In genomic region chr1:143884532-143884931, GRCh38 we compare ENCODE assay signal across 8 cellular contexts.
DNase-seq lines count a peak whose midpoint lies in the region; ATAC-seq and TF ChIP-seq lines count a peak whose summit lies in the region.
"Not testable (repeated sequence)": the region's sequence is repeated elsewhere in the genome, so short reads cannot be mapped to it uniquely, and the experiment has no call there.

No MANE protein-coding gene starts in this region.

- H3K9me3 ChIP-seq in AG04450 (ENCODE audit: control insufficient read depth, insufficient read depth, low read length); right lobe of liver: not testable (repeated sequence)

- TF ChIP-seq POLR2A in right lobe of liver (IDR thresholded peaks at IDR 0.05), result not testable (repeated sequence)

- CTCF ChIA-PET in AG04450 (lab: Charles Lee); activated CD8-positive, alpha-beta memory T cell treated with anti-CD3 and anti-CD28 coated beads, Interleukin-2, amount 10 ng/mL, durations not matched to agents 7 days and 5 days (lab: Charles Lee): not testable (repeated sequence)

- not testable (repeated sequence) for H3K27me3 ChIP-seq in AG04450 (ENCODE audit: control insufficient read depth, insufficient read depth, low read length); right lobe of liver

- H3K27ac Mint-ChIP-seq in activated CD8-positive, alpha-beta memory T cell treated with anti-CD3 and anti-CD28 coated beads, Interleukin-2, amount 10 ng/mL, durations not matched to agents 7 days and 5 days, result not testable (repeated sequence)

- H3K4me3 Mint-ChIP-seq in activated CD8-positive, alpha-beta memory T cell treated with anti-CD3 and anti-CD28 coated beads, Interleukin-2, amount 10 ng/mL, durations not matched to agents 7 days and 5 days, result not testable (repeated sequence)

- intact Hi-C loops in right lobe of liver (cut with DNase I), result not testable (repeated sequence)

- WGBS in right lobe of liver (ENCODE audit: insufficient coverage, low coverage, low lambda C conversion rate, missing lambda C conversion rate), result no CpG with 5 or more reads among the region's 38 CpGs

- POLR2A ChIA-PET in AG04450 (lab: Yijun Ruan, JAX), result not testable (repeated sequence)

- H3K27ac ChIP-seq in AG04450 (ENCODE audit: low read depth, low read length); right lobe of liver: not testable (repeated sequence)

- not testable (repeated sequence) for H3K9me3 Mint-ChIP-seq in activated CD8-positive, alpha-beta memory T cell treated with anti-CD3 and anti-CD28 coated beads, Interleukin-2, amount 10 ng/mL, durations not matched to agents 7 days and 5 days (ENCODE audit: low read depth)

- H3K4me3 ChIP-seq in AG04450 (ENCODE audit: low read depth, low read length); right lobe of liver: not testable (repeated sequence)

- H3K36me3 ChIP-seq in right lobe of liver, result not testable (repeated sequence)

- ATAC-seq in GM19395 (IDR thresholded peaks at IDR 0.05; ENCODE audit: unreplicated experiment), result peak; percentile 85
- peak; percentile 87 for ATAC-seq in HG02870 (IDR thresholded peaks at IDR 0.05; ENCODE audit: unreplicated experiment)
- peak; percentile 81 for ATAC-seq in activated CD8-positive, alpha-beta memory T cell treated with anti-CD3 and anti-CD28 coated beads, Interleukin-2, amount 10 ng/mL, durations not matched to agents 7 days and 5 days
- peak; percentile 91 to 94 (median 94) for ATAC-seq in right lobe of liver

- not testable (repeated sequence) for H3K27me3 Mint-ChIP-seq in activated CD8-positive, alpha-beta memory T cell treated with anti-CD3 and anti-CD28 coated beads, Interleukin-2, amount 10 ng/mL, durations not matched to agents 7 days and 5 days

- DNase-seq in AG04450 (ENCODE audit: low read depth, low spot score); activated CD8-positive, alpha-beta memory T cell treated with anti-CD3 and anti-CD28 coated beads, Interleukin-2, amount 10 ng/mL, durations not matched to agents 7 days and 5 days: not testable (repeated sequence)
- DNase-seq in central memory CD4-positive, alpha-beta T cell, result peak; percentile 12
- peak in 2 of 3 donors; percentile 11 to 45 for DNase-seq in right lobe of liver
- peak; percentile 26 to 31 for DNase-seq in stimulated activated CD4-positive, alpha-beta T cell treated with anti-CD3 and anti-CD28 coated beads, Interleukin-1b, Interleukin-23, amount 100 ng/mL, for 4 hours (ENCODE audit: low read depth in 2 of 2)

- not testable (repeated sequence) for H3K4me1 ChIP-seq in right lobe of liver

- peak; percentile 9; the same call in 1 of the 2 replicates for TF ChIP-seq CTCF in AG04450 (IDR thresholded peaks at IDR 0.05; ENCODE audit: low read depth, low read length)
- TF ChIP-seq CTCF in LNCAP (IDR thresholded peaks at IDR 0.05), result peak; percentile 39
- TF ChIP-seq CTCF in right lobe of liver (IDR thresholded peaks at IDR 0.05), result peak in 3 of 4 donors; percentile 9 to 43 (median 30)

- not testable (repeated sequence) for H3K36me3 Mint-ChIP-seq in activated CD8-positive, alpha-beta memory T cell treated with anti-CD3 and anti-CD28 coated beads, Interleukin-2, amount 10 ng/mL, durations not matched to agents 7 days and 5 days

- not testable (repeated sequence) for H3K4me1 Mint-ChIP-seq in activated CD8-positive, alpha-beta memory T cell treated with anti-CD3 and anti-CD28 coated beads, Interleukin-2, amount 10 ng/mL, durations not matched to agents 7 days and 5 days
